In the genomic region with DNA sequence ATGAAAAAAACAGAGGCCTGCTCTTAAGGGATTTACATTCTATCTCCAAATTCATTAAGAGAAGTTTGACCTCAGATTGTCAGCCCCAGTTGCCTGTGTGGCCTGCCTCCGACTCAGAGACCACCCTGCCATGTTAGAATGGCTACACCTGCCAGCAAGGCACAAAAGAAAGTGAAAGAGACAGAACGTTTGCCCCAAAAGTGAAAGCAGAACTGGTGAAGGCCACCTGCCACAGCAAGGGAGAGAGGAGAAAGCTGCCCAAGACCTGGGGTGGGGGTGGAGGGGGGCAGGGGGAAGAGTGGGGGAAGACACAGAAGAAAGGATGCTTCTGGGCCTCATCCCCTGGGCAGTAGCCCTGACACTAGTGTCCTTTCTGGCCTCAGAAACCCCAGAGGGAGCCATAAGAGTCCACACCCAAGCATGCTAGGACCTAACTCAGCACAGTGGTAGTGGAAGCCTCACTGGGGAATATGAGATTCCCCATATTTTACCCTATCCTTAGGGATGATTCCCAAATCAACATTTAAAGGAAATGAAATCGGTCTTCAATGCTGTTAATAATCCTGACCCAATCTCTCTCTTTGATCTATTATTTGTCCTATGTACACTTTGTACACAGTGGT, we compare ENCODE assay signal across 13 cellular contexts.
DNase-seq lines count a peak whose midpoint lies in the region; ATAC-seq lines count a peak whose summit lies in the region.
"Had no signal": no experiment of that assay in that cellular context is flagged by ENCODE, and none has a peak within 500 bp of the region (broad histone marks: within the 10 kb centered on the region; RNA-seq: fewer than 3 reads in every experiment).

No MANE protein-coding gene starts in this region.

- H3K9me3 Mint-ChIP-seq in activated CD4-positive, alpha-beta T cell treated with anti-CD3 and anti-CD28 coated beads, Interleukin-2, amount 10 ng/mL, durations not matched to agents 7 days and 5 days = peaks cover 2% of the 10 kb centered on the region
- H3K9me3 Mint-ChIP-seq: activated T-helper 2 cell treated with anti-CD3 and anti-CD28 coated beads, Interferon-gamma antibody, Interleukin-2, Interleukin-4, amounts not matched to agents 10 μg/mL and 5 μg/mL and 100 μg/mL, durations not matched to agents 14 hours and 24 hours and 36 hours had no signal

- H3K36me3 Mint-ChIP-seq in activated CD4-positive, alpha-beta T cell treated with anti-CD3 and anti-CD28 coated beads, Interleukin-2, amount 10 ng/mL, durations not matched to agents 7 days and 5 days (ENCODE audit: low read depth) = no peaks in the 10 kb centered on the region
- H3K36me3 Mint-ChIP-seq: immature natural killer cell had no signal

- peaks cover 6% of the 10 kb centered on the region for H3K27me3 Mint-ChIP-seq in activated CD4-positive, alpha-beta T cell treated with anti-CD3 and anti-CD28 coated beads, Interleukin-2, amount 10 ng/mL, durations not matched to agents 7 days and 5 days

- peaks cover 8% of the 10 kb centered on the region for H3K4me1 Mint-ChIP-seq in activated CD4-positive, alpha-beta T cell treated with anti-CD3 and anti-CD28 coated beads, Interleukin-2, amount 10 ng/mL, durations not matched to agents 7 days and 5 days

- CTCF ChIA-PET in activated CD4-positive, alpha-beta T cell treated with anti-CD3 and anti-CD28 coated beads, Interleukin-2, amount 10 ng/mL, durations not matched to agents 7 days and 5 days (lab: Charles Lee) = no interaction called here

- peak; percentile 98 for ATAC-seq in HG02763 (IDR thresholded peaks at IDR 0.05; ENCODE audit: unreplicated experiment)
- peak; percentile 92 for ATAC-seq in HG03575 (IDR thresholded peaks at IDR 0.05; ENCODE audit: extremely low read depth, insufficient number of reproducible peaks, low FRiP score, unreplicated experiment)

- H3K27ac Mint-ChIP-seq in activated CD4-positive, alpha-beta T cell treated with anti-CD3 and anti-CD28 coated beads, Interleukin-2, amount 10 ng/mL, durations not matched to agents 7 days and 5 days = peak overlapping the region; percentile 42
- H3K27ac Mint-ChIP-seq: activated T-helper 2 cell treated with anti-CD3 and anti-CD28 coated beads, Interferon-gamma antibody, Interleukin-2, Interleukin-4, amounts not matched to agents 10 μg/mL and 5 μg/mL and 100 μg/mL, durations not matched to agents 14 hours and 24 hours and 36 hours had no signal

- peak; percentile 32 for DNase-seq in activated CD4-positive, alpha-beta T cell treated with anti-CD3 and anti-CD28 coated beads, Interleukin-2, amount 10 ng/mL, durations not matched to agents 7 days and 5 days
- DNase-seq in activated CD4-positive, alpha-beta T cell treated with anti-CD3 and anti-CD28 coated beads, Interleukin-2, amount 50 U/mL, for 4 hours = no peak
- DNase-seq in ecto neural progenitor cell (ENCODE audit: low spot score) = no peak
- no peak for DNase-seq in HCEC 1CT
- DNase-seq in kidney tubule cell (ENCODE audit: low spot score) = no peak
- DNase-seq in activated CD4-positive, alpha-beta T cell treated with anti-CD3 and anti-CD28 coated beads, Interleukin-2, amount 50 U/mL, for 1 hour = no peak
- DNase-seq: ACHN, NCI-H1105 treated with DMSO at 0.1 percent for 48 hours, pancreas had no signal

- POLR2A ChIA-PET in activated CD4-positive, alpha-beta T cell treated with anti-CD3 and anti-CD28 coated beads, Interleukin-2, amount 10 ng/mL, durations not matched to agents 7 days and 5 days (lab: Charles Lee) = no interaction called here

- no peak overlapping the region for H3K4me3 Mint-ChIP-seq in activated CD4-positive, alpha-beta T cell treated with anti-CD3 and anti-CD28 coated beads, Interleukin-2, amount 10 ng/mL, durations not matched to agents 7 days and 5 days
